Comparison of ENCODE assay signal across 10 cellular contexts in the genomic region with DNA sequence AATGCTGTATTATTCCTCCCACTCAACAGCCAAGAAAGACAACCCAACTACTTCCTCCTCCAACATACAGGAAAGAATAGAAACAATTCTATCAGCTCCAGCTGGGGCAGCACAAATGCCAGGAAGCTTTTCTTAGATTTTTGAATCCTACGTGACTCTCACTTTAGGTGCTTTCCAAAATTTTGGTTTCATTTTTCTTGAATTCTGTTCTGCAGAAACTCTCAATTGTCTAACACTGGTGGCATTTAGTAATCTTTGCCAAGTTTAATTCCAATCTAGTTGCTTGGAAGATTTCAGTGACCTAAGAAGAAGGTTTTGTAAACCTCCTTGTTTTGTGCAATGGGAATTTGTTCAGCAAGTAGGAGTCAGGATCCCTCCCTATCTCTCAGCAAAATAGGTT. TPM values are rescaled to one million over a fixed set of nuclear protein-coding genes. Genes with fewer than 3 reads are reported as not detected.
DNase-seq lines count a peak whose midpoint lies in the region; ATAC-seq, FAIRE-seq and TF ChIP-seq lines count a peak whose summit lies in the region.
"Had no signal": no experiment of that assay in that cellular context is flagged by ENCODE, and none has a peak within 500 bp of the region (broad histone marks: within the 10 kb centered on the region; RNA-seq: fewer than 3 reads in every experiment).

No MANE protein-coding gene starts in this region.

- in situ Hi-C loops in gastrocnemius medialis (cut with MboI; ENCODE audit: low sequenced_read_pairs in 4 of 4): loop anchor here in 3 of 4 donors (25.0 kb wide), 2 partner anchors 538 to 563 kb away; a partner anchor contains a TSS

- WGBS in esophagus squamous epithelium, 2 donors: 0% methylated on average over 1 of the region's 1 CpG

- TF ChIP-seq CTCF in 22Rv1 (IDR thresholded peaks at IDR 0.05): no peak
- TF ChIP-seq CTCF in bronchial epithelial cell (IDR thresholded peaks at IDR 0.05; ENCODE audit: insufficient read depth, low read length, severe bottlenecking): no peak
- TF ChIP-seq CTCF in lower lobe of right lung (IDR thresholded peaks at IDR 0.05): no peak
- TF ChIP-seq CTCF in esophagus squamous epithelium (IDR thresholded peaks at IDR 0.05): no peak
- no peak for TF ChIP-seq CTCF in gastrocnemius medialis (IDR thresholded peaks at IDR 0.05 in 4 of 5, conservative IDR thresholded peaks at IDR 0.05 in 1 of 5)

- no peaks in the 10 kb centered on the region for H3K27me3 ChIP-seq in bronchial epithelial cell (ENCODE audit: control insufficient read depth, insufficient read depth, low read length)
- no peaks in the 10 kb centered on the region for H3K27me3 ChIP-seq in lower lobe of right lung (ENCODE audit: low read depth)
- no peaks in the 10 kb centered on the region for H3K27me3 ChIP-seq in esophagus squamous epithelium
- no peaks in the 10 kb centered on the region for H3K27me3 ChIP-seq in gastrocnemius medialis

- H3K4me1 ChIP-seq in lower lobe of right lung: peaks cover 11% of the 10 kb centered on the region
- peaks cover 0 to 23% (median 13%) of the 10 kb centered on the region in 3 donors for H3K4me1 ChIP-seq in esophagus squamous epithelium
- peaks cover 0 to 3% of the 10 kb centered on the region in 2 donors for H3K4me1 ChIP-seq in gastrocnemius medialis

- TF ChIP-seq POLR2A in esophagus squamous epithelium (IDR thresholded peaks at IDR 0.05): no peak
- no peak for TF ChIP-seq POLR2A in gastrocnemius medialis (IDR thresholded peaks at IDR 0.05)

- H3K4me3 ChIP-seq in bronchial epithelial cell (ENCODE audit: low read depth, low read length) (no peak overlapping the region), lower lobe of right lung (peak overlapping the region; percentile 12), esophagus squamous epithelium (peak overlapping the region in 1 of 4 donors; percentile 39), gastrocnemius medialis (no peak overlapping the region)

- ATAC-seq in lower lobe of right lung (no peak), gastrocnemius medialis (no peak)

- intact Hi-C loops in lower lobe of right lung (cut with DNase I): no loop called here
- intact Hi-C loops in esophagus squamous epithelium (cut with DNase I): no loop called here
- intact Hi-C loops in gastrocnemius medialis (cut with DNase I; ENCODE audit: low total_unique reads): no loop called here

- FAIRE-seq in bronchial epithelial cell (lab: Jason Lieb, UNC): no peak

- DNase-seq in HS-5 (ENCODE audit: low read depth) (peak; percentile 53), bronchial epithelial cell (ENCODE audit: low read depth) (peak; percentile 18), lower lobe of right lung (no peak), esophagus squamous epithelium (lab: John Stamatoyannopoulos, UW) (no peak), gastrocnemius medialis (no peak), HuH-7 (ENCODE audit: low spot score) (no peak)
- DNase-seq in activated CD4-positive, alpha-beta T cell treated with anti-CD3 and anti-CD28 coated beads for 48 hours: no peak
- DNase-seq: activated CD4-positive, alpha-beta T cell treated with anti-CD3 and anti-CD28 coated beads, Interleukin-2, amount 50 U/mL, for 48 hours; NCI-H526 treated with DMSO at 0.1 percent for 48 hours had no signal

- H3K36me3 ChIP-seq in bronchial epithelial cell (ENCODE audit: control insufficient read depth, insufficient read depth, low read length): no peaks in the 10 kb centered on the region
- no peaks in the 10 kb centered on the region for H3K36me3 ChIP-seq in lower lobe of right lung
- H3K36me3 ChIP-seq in esophagus squamous epithelium: no peaks in the 10 kb centered on the region
- H3K36me3 ChIP-seq in gastrocnemius medialis: no peaks in the 10 kb centered on the region

- peak overlapping the region; percentile 50 for H3K27ac ChIP-seq in 22Rv1
- H3K27ac ChIP-seq in lower lobe of right lung: no peak overlapping the region
- H3K27ac ChIP-seq in esophagus squamous epithelium: no peak overlapping the region
- H3K27ac ChIP-seq in gastrocnemius medialis: no peak overlapping the region

- no peaks in the 10 kb centered on the region for H3K9me3 ChIP-seq in lower lobe of right lung
- no peaks in the 10 kb centered on the region for H3K9me3 ChIP-seq in esophagus squamous epithelium
- H3K9me3 ChIP-seq in gastrocnemius medialis: no peaks in the 10 kb centered on the region

RNA-seq across cellular contexts. Expression of a gene that starts 37.1 kb away (rescaled TPM):
- total RNA-seq in bronchial epithelial cell (20.8 and 37.5 TPM in 2 replicates), lower lobe of right lung (36.5 TPM), esophagus squamous epithelium (10 to 100 TPM in 3 of 4 donors, 1 to 10 TPM in 1; 7.8 to 56.5 (median 19.1) TPM), gastrocnemius medialis (10 to 100 TPM in 3 of 4 donors, 1 to 10 TPM in 1; 7.9 to 14.7 (median 10.9) TPM)

RNA-seq across cellular contexts. Expression of a gene that starts 58.7 kb away (rescaled TPM):
- 3.1 and 4.2 TPM in 2 replicates for total RNA-seq in bronchial epithelial cell
- total RNA-seq in lower lobe of right lung: 14.0 TPM
- 1 to 10 TPM in 3 of 4 donors, under 1 TPM in 1; 0.95 to 7.5 (median 5.7) TPM for total RNA-seq in esophagus squamous epithelium
- total RNA-seq in gastrocnemius medialis: 1 to 10 TPM; 2.5 to 5.8 (median 4.5) TPM

Comparison
In these comparisons a context has a peak if more than half of its experiments do, and no peak if none do; other contexts are left out.
1. DNase-seq: peak in HS-5 (single experiment) and bronchial epithelial cell (single experiment); none in lower lobe of right lung (single experiment), activated CD4-positive, alpha-beta T cell treated with anti-CD3 and anti-CD28 coated beads for 48 hours (single experiment), esophagus squamous epithelium (single experiment), gastrocnemius medialis (0 of 2) and HuH-7 (single experiment).